Comparison of ENCODE assay signal across 12 cellular contexts in the genomic region with DNA sequence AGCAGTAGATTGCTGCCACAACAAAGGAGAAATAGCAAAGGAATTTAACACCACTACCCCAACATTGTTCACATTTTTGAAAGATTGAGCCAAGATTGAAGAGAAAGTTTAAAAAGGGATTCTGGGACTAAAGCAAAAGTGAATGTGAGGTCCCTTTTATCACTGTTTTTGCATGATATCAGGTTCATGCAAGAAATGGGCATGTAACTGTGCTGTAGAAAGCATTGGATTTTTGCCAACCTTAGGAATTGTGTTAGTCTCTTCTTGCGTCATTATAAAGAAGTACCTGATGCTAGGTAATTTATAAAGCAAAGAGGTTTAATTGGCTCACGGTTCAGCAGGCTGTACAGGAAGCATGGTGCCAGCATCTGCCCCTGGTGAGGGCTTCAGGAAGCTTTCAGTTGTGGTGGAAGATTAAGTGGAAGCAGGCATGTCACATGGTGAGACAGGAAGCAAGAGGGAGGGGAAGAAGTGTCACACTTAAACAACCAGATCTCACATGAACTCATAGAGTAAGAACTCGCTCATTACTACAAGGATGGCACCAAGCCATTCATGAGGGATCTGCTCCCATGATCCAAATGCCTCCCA. TPM values are rescaled to one million over a fixed set of nuclear protein-coding genes. Genes with fewer than 3 reads are reported as not detected.
DNase-seq lines count a peak whose midpoint lies in the region; ATAC-seq and TF ChIP-seq lines count a peak whose summit lies in the region.
"Had no signal": no experiment of that assay in that cellular context is flagged by ENCODE, and none has a peak within 500 bp of the region (broad histone marks: within the 10 kb centered on the region; RNA-seq: fewer than 3 reads in every experiment).

No MANE protein-coding gene starts in this region.

- no peak overlapping the region for H3K27ac ChIP-seq in vagina

- no peaks in the 10 kb centered on the region for H3K9me3 ChIP-seq in vagina

- ATAC-seq in activated T-cell treated with anti-CD3 and anti-CD28 coated beads, Interleukin-2, amount 50 U/mL, for 72 hours (replicated peaks in 1 of 2), result no peak
- ATAC-seq in central memory CD8-positive, alpha-beta T cell (replicated peaks; ENCODE audit: extremely low read depth, poor library complexity, severe bottlenecking), result peak; percentile 62
- peak; percentile 38 to 62 (median 46) for ATAC-seq in natural killer cell
- no peak for ATAC-seq in HG03442 (IDR thresholded peaks at IDR 0.05; ENCODE audit: unreplicated experiment)

- H3K9me3 Mint-ChIP-seq in activated T-cell treated with anti-CD3 and anti-CD28 coated beads, Interleukin-2, amount 50 U/mL, for 72 hours, result peaks cover 0 to 3% of the 10 kb centered on the region in 2 donors
- peaks cover 7% of the 10 kb centered on the region for H3K9me3 Mint-ChIP-seq in central memory CD8-positive, alpha-beta T cell
- H3K9me3 Mint-ChIP-seq in natural killer cell, result no peaks in the 10 kb centered on the region
- no peaks in the 10 kb centered on the region for H3K9me3 Mint-ChIP-seq in activated CD4-positive, alpha-beta memory T cell treated with anti-CD3 and anti-CD28 coated beads, Interleukin-2, amount 10 ng/mL, durations not matched to agents 7 days and 5 days
- H3K9me3 Mint-ChIP-seq: IgD-negative memory B cell had no signal

- H3K4me1 Mint-ChIP-seq in activated T-cell treated with anti-CD3 and anti-CD28 coated beads, Interleukin-2, amount 50 U/mL, for 72 hours (ENCODE audit: low read depth), result peaks cover 22% of the 10 kb centered on the region
- peaks cover 32% of the 10 kb centered on the region for H3K4me1 Mint-ChIP-seq in central memory CD8-positive, alpha-beta T cell
- H3K4me1 Mint-ChIP-seq in natural killer cell, result peaks cover 22 to 23% of the 10 kb centered on the region in 2 donors
- H3K4me1 Mint-ChIP-seq in activated CD4-positive, alpha-beta memory T cell treated with anti-CD3 and anti-CD28 coated beads, Interleukin-2, amount 10 ng/mL, durations not matched to agents 7 days and 5 days, result peaks cover 13% of the 10 kb centered on the region

- TF ChIP-seq CTCF in natural killer cell (IDR thresholded peaks at IDR 0.05) (no peak), vagina (IDR thresholded peaks at IDR 0.05) (no peak)

- no peaks in the 10 kb centered on the region for H3K27me3 Mint-ChIP-seq in activated T-cell treated with anti-CD3 and anti-CD28 coated beads, Interleukin-2, amount 50 U/mL, for 72 hours (ENCODE audit: low read depth)
- no peaks in the 10 kb centered on the region for H3K27me3 Mint-ChIP-seq in central memory CD8-positive, alpha-beta T cell
- no peaks in the 10 kb centered on the region for H3K27me3 Mint-ChIP-seq in natural killer cell (ENCODE audit: low read depth in 2 of 2)
- H3K27me3 Mint-ChIP-seq in activated CD4-positive, alpha-beta memory T cell treated with anti-CD3 and anti-CD28 coated beads, Interleukin-2, amount 10 ng/mL, durations not matched to agents 7 days and 5 days, result no peaks in the 10 kb centered on the region
- H3K27me3 Mint-ChIP-seq: IgD-negative memory B cell had no signal

- no peaks in the 10 kb centered on the region for H3K36me3 ChIP-seq in vagina

- DNase-seq in activated T-cell treated with anti-CD3 and anti-CD28 coated beads, Interleukin-2, amount 50 U/mL, for 72 hours, result no peak
- no peak for DNase-seq in activated T-cell treated with anti-CD3 and anti-CD28 coated beads, Interleukin-2, amount 50 U/mL, for 1 hour
- DNase-seq in NCI-H2029 (lab: John Stamatoyannopoulos, UW) (peak; percentile 80), natural killer cell (no peak), vagina (ENCODE audit: extremely low spot score in 2 of 2) (no peak)
- no peak for DNase-seq in central memory CD8-positive, alpha-beta T cell (ENCODE audit: low spot score in 2 of 2)
- no peak for DNase-seq in activated CD4-positive, alpha-beta memory T cell treated with anti-CD3 and anti-CD28 coated beads, Interleukin-2, amount 10 ng/mL, durations not matched to agents 7 days and 5 days
- DNase-seq: activated effector memory CD4-positive, alpha-beta T cell treated with Interleukin-2 at 50 U/mL for 16 hours; kidney glomerular epithelial cell; posterior cingulate gyrus had no signal

- H3K36me3 Mint-ChIP-seq in activated T-cell treated with anti-CD3 and anti-CD28 coated beads, Interleukin-2, amount 50 U/mL, for 72 hours (ENCODE audit: insufficient read depth in 2 of 2), result peaks cover 0 to 3% of the 10 kb centered on the region in 2 donors
- H3K36me3 Mint-ChIP-seq in central memory CD8-positive, alpha-beta T cell (ENCODE audit: insufficient read depth), result peaks cover 3% of the 10 kb centered on the region
- H3K36me3 Mint-ChIP-seq in natural killer cell, result no peaks in the 10 kb centered on the region
- H3K36me3 Mint-ChIP-seq in activated CD4-positive, alpha-beta memory T cell treated with anti-CD3 and anti-CD28 coated beads, Interleukin-2, amount 10 ng/mL, durations not matched to agents 7 days and 5 days (ENCODE audit: low read depth), result peaks cover 17% of the 10 kb centered on the region

- CTCF ChIA-PET in activated CD4-positive, alpha-beta memory T cell treated with anti-CD3 and anti-CD28 coated beads, Interleukin-2, amount 10 ng/mL, durations not matched to agents 7 days and 5 days (lab: Charles Lee), result no interaction called here

- TF ChIP-seq POLR2A in vagina (IDR thresholded peaks at IDR 0.05), result no peak

- POLR2A ChIA-PET in activated CD4-positive, alpha-beta memory T cell treated with anti-CD3 and anti-CD28 coated beads, Interleukin-2, amount 10 ng/mL, durations not matched to agents 7 days and 5 days (lab: Charles Lee), result no interaction called here

- no peak overlapping the region for H3K4me3 ChIP-seq in vagina

- H3K27ac Mint-ChIP-seq in activated T-cell treated with anti-CD3 and anti-CD28 coated beads, Interleukin-2, amount 50 U/mL, for 72 hours, result peak overlapping the region; percentile 29
- H3K27ac Mint-ChIP-seq in central memory CD8-positive, alpha-beta T cell (ENCODE audit: low read depth), result no peak overlapping the region
- H3K27ac Mint-ChIP-seq in natural killer cell, result peak overlapping the region; percentile 78 to 81
- H3K27ac Mint-ChIP-seq in activated CD4-positive, alpha-beta memory T cell treated with anti-CD3 and anti-CD28 coated beads, Interleukin-2, amount 10 ng/mL, durations not matched to agents 7 days and 5 days, result no peak overlapping the region
- H3K27ac Mint-ChIP-seq: IgD-negative memory B cell had no signal

- no peak overlapping the region for H3K4me3 Mint-ChIP-seq in activated T-cell treated with anti-CD3 and anti-CD28 coated beads, Interleukin-2, amount 50 U/mL, for 72 hours
- peak overlapping the region; percentile 36 for H3K4me3 Mint-ChIP-seq in central memory CD8-positive, alpha-beta T cell
- H3K4me3 Mint-ChIP-seq in natural killer cell, result peak overlapping the region; percentile 42
- H3K4me3 Mint-ChIP-seq in activated CD4-positive, alpha-beta memory T cell treated with anti-CD3 and anti-CD28 coated beads, Interleukin-2, amount 10 ng/mL, durations not matched to agents 7 days and 5 days, result no peak overlapping the region

- intact Hi-C loops in natural killer cell (cut with micrococcal nuclease), result no loop called here
- intact Hi-C loops in vagina (cut with DNase I), result no loop called here

- H3K27me3 ChIP-seq in vagina, result no peaks in the 10 kb centered on the region

- H3K4me1 ChIP-seq in vagina, result peaks cover 9% of the 10 kb centered on the region

RNA-seq across cellular contexts. Expression of gene GJB7, which starts 4.6 kb away (rescaled TPM):
- total RNA-seq in activated T-cell treated with anti-CD3 and anti-CD28 coated beads, Interleukin-2, amount 50 U/mL, for 72 hours, result not detected
- total RNA-seq in natural killer cell, result not detected
- not detected for total RNA-seq in vagina
- total RNA-seq in activated CD4-positive, alpha-beta memory T cell treated with anti-CD3 and anti-CD28 coated beads, Interleukin-2, amount 10 ng/mL, durations not matched to agents 7 days and 5 days, result not detected

RNA-seq across cellular contexts. Expression of gene C6orf163, which starts 10.9 kb away (rescaled TPM):
- 1 to 10 TPM; 2.0 to 2.7 TPM for total RNA-seq in activated T-cell treated with anti-CD3 and anti-CD28 coated beads, Interleukin-2, amount 50 U/mL, for 72 hours
- total RNA-seq in natural killer cell (1 to 10 TPM; 1.8 to 3.2 (median 2.3) TPM), vagina (2.0 TPM)
- 1 to 10 TPM in 1 of 2 experiments, under 1 TPM in 1; 0.86 to 1.4 TPM for total RNA-seq in activated CD4-positive, alpha-beta memory T cell treated with anti-CD3 and anti-CD28 coated beads, Interleukin-2, amount 10 ng/mL, durations not matched to agents 7 days and 5 days

RNA-seq across cellular contexts. Expression of gene SMIM8, which starts 11.3 kb away (rescaled TPM):
- total RNA-seq in activated T-cell treated with anti-CD3 and anti-CD28 coated beads, Interleukin-2, amount 50 U/mL, for 72 hours, result 10 to 100 TPM in 1 of 2 donors, 1 to 10 TPM in 1; 8.4 to 14.5 TPM
- total RNA-seq in natural killer cell (10 to 100 TPM in 1 of 3 donors, 1 to 10 TPM in 2; 8.0 to 11.1 (median 9.5) TPM), vagina (5.6 TPM)
- 1 to 10 TPM; 6.5 to 7.1 TPM for total RNA-seq in activated CD4-positive, alpha-beta memory T cell treated with anti-CD3 and anti-CD28 coated beads, Interleukin-2, amount 10 ng/mL, durations not matched to agents 7 days and 5 days

Comparison
In these comparisons a context has a peak if more than half of its experiments do, and no peak if none do; other contexts are left out.
1. ATAC-seq: peak in central memory CD8-positive, alpha-beta T cell (single experiment) and natural killer cell (3 of 3); none in activated T-cell treated with anti-CD3 and anti-CD28 coated beads, Interleukin-2, amount 50 U/mL, for 72 hours (0 of 2) and HG03442 (single experiment).
2. H3K27ac Mint-ChIP-seq: peak in activated T-cell treated with anti-CD3 and anti-CD28 coated beads, Interleukin-2, amount 50 U/mL, for 72 hours (single experiment) and natural killer cell (2 of 2); none in central memory CD8-positive, alpha-beta T cell (single experiment) and activated CD4-positive, alpha-beta memory T cell treated with anti-CD3 and anti-CD28 coated beads, Interleukin-2, amount 10 ng/mL, durations not matched to agents 7 days and 5 days (single experiment).
3. H3K4me3 Mint-ChIP-seq: peak in central memory CD8-positive, alpha-beta T cell (single experiment) and natural killer cell (single experiment); none in activated T-cell treated with anti-CD3 and anti-CD28 coated beads, Interleukin-2, amount 50 U/mL, for 72 hours (0 of 2) and activated CD4-positive, alpha-beta memory T cell treated with anti-CD3 and anti-CD28 coated beads, Interleukin-2, amount 10 ng/mL, durations not matched to agents 7 days and 5 days (single experiment).